In genomic region chr7:155618708-155619633, GRCh38 we compare ENCODE assay signal across 1 cellular context.
TF ChIP-seq lines count a peak whose summit lies in the region.

No MANE protein-coding gene starts in this region.

TF ChIP-seq in SK-N-SH, 30 proteins besides CTCF, POLR2A, EP300 and RAD21 (continued from another document):
- no peak for TF ChIP-seq REST (IDR thresholded peaks at IDR 0.05; ENCODE audit: low read depth, low read length)
- no peak for TF ChIP-seq MAX (IDR thresholded peaks at IDR 0.05; ENCODE audit: low read depth)
